ENCODE assay signal across 8 cellular contexts in the genomic region with DNA sequence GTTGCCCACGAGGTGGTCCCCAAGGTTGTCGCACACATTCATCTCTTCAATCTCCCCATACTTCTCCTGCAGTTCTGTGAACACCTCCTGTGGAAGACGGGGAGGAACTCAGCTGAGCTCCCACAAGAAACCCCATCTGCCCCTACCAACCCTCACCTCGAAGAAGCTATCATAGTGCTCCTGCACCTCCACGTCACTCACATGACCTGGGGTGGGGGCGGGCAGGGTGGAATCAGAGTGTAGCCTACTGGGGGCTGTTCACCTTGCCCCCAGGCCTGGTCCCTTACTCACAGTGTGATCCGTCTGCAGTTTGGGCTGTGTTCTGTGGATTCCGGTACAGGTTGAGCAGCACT. TPM values are rescaled to one million over a fixed set of nuclear protein-coding genes. Genes with fewer than 3 reads are reported as not detected.
DNase-seq lines count a peak whose midpoint lies in the region; ATAC-seq and TF ChIP-seq lines count a peak whose summit lies in the region.

No MANE protein-coding gene starts in this region.

- no peak for TF ChIP-seq RAD21 in HCT116 (IDR thresholded peaks at IDR 0.05; ENCODE audit: low read depth)

- no peak overlapping the region for H2AFZ ChIP-seq in HCT116 (ENCODE audit: low read depth, low read length, poor library complexity, severe bottlenecking)

- H3K9me3 ChIP-seq in HCT116 (ENCODE audit: control insufficient read depth in 1 of 2, insufficient read depth in 1 of 2, low read depth in 1 of 2, low read length in 2 of 2) (no peaks in the 10 kb centered on the region), iPS DF 6.9 (ENCODE audit: control insufficient read depth, insufficient read depth, low read length) (no peaks in the 10 kb centered on the region), spleen (no peaks in the 10 kb centered on the region)

- H3K4me3 Mint-ChIP-seq in activated CD8-positive, alpha-beta T cell treated with anti-CD3 and anti-CD28 coated beads, Interleukin-2, amount 10 ng/mL, durations not matched to agents 7 days and 5 days, result peak overlapping the region; percentile 93

- H3K4me1 ChIP-seq in HCT116 (ENCODE audit: control insufficient read depth in 1 of 2, insufficient read depth in 2 of 2, low read length in 2 of 2) (peaks cover 31 to 45% of the 10 kb centered on the region in 2 experiments), iPS DF 6.9 (ENCODE audit: control insufficient read depth, insufficient read depth, low read length) (peaks cover 2% of the 10 kb centered on the region; the same call in 1 of the 2 replicates), spleen (peaks cover 34 to 89% (median 77%) of the 10 kb centered on the region in 6 donors)

- H3K4me1 Mint-ChIP-seq in activated CD8-positive, alpha-beta T cell treated with anti-CD3 and anti-CD28 coated beads, Interleukin-2, amount 10 ng/mL, durations not matched to agents 7 days and 5 days (ENCODE audit: low read depth), result peaks cover 67% of the 10 kb centered on the region

- peak overlapping the region; percentile 99 for H3K4me2 ChIP-seq in HCT116 (ENCODE audit: low read length)

- POLR2A ChIA-PET in HCT116 (lab: Charles Lee), result interaction anchor here (1.3 to 1.7 kb wide), 2 partner anchors 13 to 17 kb away, joined by 3 to 4 read pairs; no protein-coding TSS in a partner anchor
- POLR2A ChIA-PET in activated CD8-positive, alpha-beta T cell treated with anti-CD3 and anti-CD28 coated beads, Interleukin-2, amount 10 ng/mL, durations not matched to agents 7 days and 5 days (lab: Charles Lee), result interaction anchor here (0.6 to 1.9 kb wide), 7 partner anchors 12 to 50 kb away, joined by 3 to 7 read pairs (median 5); a partner anchor contains a TSS

- TF ChIP-seq POLR2A in HCT116 (IDR thresholded peaks at IDR 0.05; ENCODE audit: borderline replicate concordance, extremely low read depth, insufficient read depth, insufficient read length) (no peak), spleen (IDR thresholded peaks at IDR 0.05) (no peak)

- no peak for ATAC-seq in HCT116
- no peak for ATAC-seq in activated CD8-positive, alpha-beta T cell treated with anti-CD3 and anti-CD28 coated beads, Interleukin-2, amount 10 ng/mL, durations not matched to agents 7 days and 5 days

- intact Hi-C loops in HCT116 (cut with micrococcal nuclease), result loop anchor here (1.0 kb wide), 1 partner anchor 187 kb away; no protein-coding TSS in a partner anchor
- intact Hi-C loops in spleen (cut with DNase I; ENCODE audit: low total_unique reads), result no loop called here

- no CpG with 5 or more reads among the region's 8 CpGs for WGBS in iPS DF 6.9 (ENCODE audit: insufficient coverage, insufficient read length)
- 45 to 59% (median 55%) methylated on average over 7 to 8 of the region's 8 CpGs for WGBS in spleen, 5 donors

- RAD21 ChIA-PET in HCT116 (lab: Charles Lee; ENCODE audit: low non-redundant PET in 1 of 2, low total read pairs in 2 of 2, uncharacterized antibody in 2 of 2, unreplicated experiment in 2 of 2), result interaction anchor here in 1 of 2 experiments (1.7 kb wide), 1 partner anchor 75 kb away, joined by 6 read pairs; no protein-coding TSS in a partner anchor

- H3K79me2 ChIP-seq in HCT116 (ENCODE audit: insufficient read depth, low read length), result peaks cover 18% of the 10 kb centered on the region

- H3K9ac ChIP-seq in HCT116 (ENCODE audit: low read length), result no peak overlapping the region

- H3K27ac Mint-ChIP-seq in activated CD8-positive, alpha-beta T cell treated with anti-CD3 and anti-CD28 coated beads, Interleukin-2, amount 10 ng/mL, durations not matched to agents 7 days and 5 days, result peak overlapping the region; percentile 99

- BruUV-seq in HCT116 (replicated peaks; lab: Mats Ljungman, UMichigan), result no TSS peak

- CTCF ChIA-PET in HCT116 (lab: Charles Lee), result interaction anchor here (2.2 kb wide), 1 partner anchor 76 kb away, joined by 6 read pairs; no protein-coding TSS in a partner anchor
- CTCF ChIA-PET in activated CD8-positive, alpha-beta T cell treated with anti-CD3 and anti-CD28 coated beads, Interleukin-2, amount 10 ng/mL, durations not matched to agents 7 days and 5 days (lab: Charles Lee), result interaction anchor here (0.8 to 1.9 kb wide), 10 partner anchors 13 to 75 kb away, joined by 3 to 8 read pairs (median 5); a partner anchor contains a TSS

- H3K4me3 ChIP-seq in HCT116 (replicated peaks in 1 of 2; ENCODE audit: low read depth in 1 of 2, low read length in 2 of 2) (peak overlapping the region; percentile 93 to 99), iPS DF 6.9 (ENCODE audit: low read length) (peak overlapping the region; percentile 35; the same call in 1 of the 2 replicates), spleen (peak overlapping the region; percentile 39 to 85 (median 76))

- H3K36me3 ChIP-seq in HCT116 (ENCODE audit: control insufficient read depth in 1 of 2, insufficient read depth in 2 of 2, low read length in 2 of 2) (no peaks in the 10 kb centered on the region; a peak in 1 of 4 replicates), iPS DF 6.9 (ENCODE audit: control insufficient read depth, insufficient read depth, low read length) (no peaks in the 10 kb centered on the region), spleen (peaks cover 0 to 16% (median 2%) of the 10 kb centered on the region in 6 donors)

- H3K9me2 ChIP-seq in HCT116 (ENCODE audit: insufficient read depth), result no peaks in the 10 kb centered on the region

- H3K36me3 Mint-ChIP-seq in activated CD8-positive, alpha-beta T cell treated with anti-CD3 and anti-CD28 coated beads, Interleukin-2, amount 10 ng/mL, durations not matched to agents 7 days and 5 days (ENCODE audit: low read depth), result peaks cover 18% of the 10 kb centered on the region

- no peaks in the 10 kb centered on the region for H3K9me3 Mint-ChIP-seq in activated CD8-positive, alpha-beta T cell treated with anti-CD3 and anti-CD28 coated beads, Interleukin-2, amount 10 ng/mL, durations not matched to agents 7 days and 5 days (ENCODE audit: insufficient read depth)

- H3K27me3 Mint-ChIP-seq in activated CD8-positive, alpha-beta T cell treated with anti-CD3 and anti-CD28 coated beads, Interleukin-2, amount 10 ng/mL, durations not matched to agents 7 days and 5 days (ENCODE audit: low read depth), result no peaks in the 10 kb centered on the region

- H3K27ac ChIP-seq in HCT116 (ENCODE audit: low read depth, low read length), result peak overlapping the region; percentile 78
- H3K27ac ChIP-seq in iPS DF 6.9 (ENCODE audit: low read length), result no peak overlapping the region
- peak overlapping the region; percentile 99 to 100 (median 100) for H3K27ac ChIP-seq in spleen

- no peaks in the 10 kb centered on the region for H4K20me1 ChIP-seq in HCT116 (ENCODE audit: insufficient read depth)

- TF ChIP-seq CTCF in HCT116 (IDR thresholded peaks at IDR 0.05 in 2 of 3, conservative IDR thresholded peaks at IDR 0.05 in 1 of 3; ENCODE audit: borderline replicate concordance in 1 of 3, insufficient read depth in 1 of 3, low read depth in 2 of 3, low read length in 2 of 3), result no peak
- no peak for TF ChIP-seq CTCF in spleen (IDR thresholded peaks at IDR 0.05 in 8 of 11, conservative IDR thresholded peaks at IDR 0.05 in 3 of 11)

- DNase-seq in HCT116 (ENCODE audit: low read depth, low spot score) (no peak), iPS DF 6.9 (ENCODE audit: low read depth, low spot score) (no peak), spleen (no peak), HuH-7.5 (ENCODE audit: low spot score) (no peak), NCI-H2227 (lab: John Stamatoyannopoulos, UW; ENCODE audit: unreplicated experiment) (no peak), NCI-H446 treated with DMSO at 0.1 percent for 48 hours (lab: John Stamatoyannopoulos, UW) (no peak), DMS114 treated with DMSO at 0.1 percent for 48 hours (lab: John Stamatoyannopoulos, UW; ENCODE audit: unreplicated experiment) (no peak)
- no peak for DNase-seq in activated CD8-positive, alpha-beta T cell treated with anti-CD3 and anti-CD28 coated beads, Interleukin-2, amount 10 ng/mL, durations not matched to agents 7 days and 5 days

- H3K27me3 ChIP-seq in HCT116 (ENCODE audit: insufficient read depth, low read length) (no peaks in the 10 kb centered on the region), iPS DF 6.9 (ENCODE audit: control insufficient read depth, insufficient read depth, low read length) (no peaks in the 10 kb centered on the region), spleen (replicated peaks in 1 of 7) (no peaks in the 10 kb centered on the region)

TF ChIP-seq in HCT116, 20 proteins besides CTCF, POLR2A, EP300 and RAD21 (continues in another document):
- TF ChIP-seq SRF (IDR thresholded peaks at IDR 0.05; ENCODE audit: low read depth), result no peak
- TF ChIP-seq ZNF274 (IDR thresholded peaks at IDR 0.05; ENCODE audit: low read depth, low read length), result no peak
- TF ChIP-seq POLR2AphosphoS5 (IDR thresholded peaks at IDR 0.05; ENCODE audit: low read depth, low read length), result no peak
- no peak for TF ChIP-seq ZFX (IDR thresholded peaks at IDR 0.05)

RNA-seq across cellular contexts. Expression of a gene that starts 0.9 kb away (rescaled TPM):
- total RNA-seq in HCT116 (2021; ENCODE audit: unreplicated experiment), result 15.6 TPM
- 23.1 and 23.5 TPM in 2 replicates for polyA plus RNA-seq in HCT116 (2012)
- total RNA-seq in activated CD8-positive, alpha-beta T cell treated with anti-CD3 and anti-CD28 coated beads, Interleukin-2, amount 10 ng/mL, durations not matched to agents 7 days and 5 days, result 10 to 100 TPM; 23.3 to 24.0 TPM
- total RNA-seq in spleen, result 10 to 100 TPM; 27.3 to 65.1 (median 29.7) TPM
- polyA plus RNA-seq in spleen, result 10 to 100 TPM; 27.2 to 96.5 (median 60.7) TPM

RNA-seq across cellular contexts. Expression of a gene that starts 1.1 kb away (rescaled TPM):
- total RNA-seq in HCT116 (2021; ENCODE audit: unreplicated experiment) (55.3 TPM), spleen (10 to 100 TPM; 37.5 to 55.7 (median 47.6) TPM)
- 45.3 and 59.7 TPM in 2 replicates for polyA plus RNA-seq in HCT116 (2012)
- 10 to 100 TPM; 44.1 to 48.2 TPM for total RNA-seq in activated CD8-positive, alpha-beta T cell treated with anti-CD3 and anti-CD28 coated beads, Interleukin-2, amount 10 ng/mL, durations not matched to agents 7 days and 5 days
- 10 to 100 TPM; 61.9 to 71.3 (median 62.1) TPM for polyA plus RNA-seq in spleen

RNA-seq across cellular contexts. Expression of a gene that starts 2.1 kb away (rescaled TPM):
- 8.3 TPM for total RNA-seq in HCT116 (2021; ENCODE audit: unreplicated experiment)
- 4.7 and 5.8 TPM in 2 replicates for polyA plus RNA-seq in HCT116 (2012)
- 10 to 100 TPM; 29.9 to 37.1 TPM for total RNA-seq in activated CD8-positive, alpha-beta T cell treated with anti-CD3 and anti-CD28 coated beads, Interleukin-2, amount 10 ng/mL, durations not matched to agents 7 days and 5 days
- 10 to 100 TPM; 16.5 to 64.7 (median 43.5) TPM for total RNA-seq in spleen
- 10 to 100 TPM; 30.1 to 62.9 (median 49.3) TPM for polyA plus RNA-seq in spleen

RNA-seq across cellular contexts. Expression of a gene that starts 4.1 kb away (rescaled TPM):
- total RNA-seq in HCT116 (2021; ENCODE audit: unreplicated experiment) (10.1 TPM), spleen (10 to 100 TPM in 5 of 7 donors, 1 to 10 TPM in 2; 7.0 to 19.5 (median 10.7) TPM)
- 17.7 and 18.5 TPM in 2 replicates for polyA plus RNA-seq in HCT116 (2012)
- 10 to 100 TPM; 10.5 to 12.4 TPM for total RNA-seq in activated CD8-positive, alpha-beta T cell treated with anti-CD3 and anti-CD28 coated beads, Interleukin-2, amount 10 ng/mL, durations not matched to agents 7 days and 5 days
- 10 to 100 TPM; 13.7 to 28.5 (median 18.5) TPM for polyA plus RNA-seq in spleen

RNA-seq across cellular contexts. Expression of a gene that starts 12.5 kb away (rescaled TPM):
- total RNA-seq in HCT116 (2021; ENCODE audit: unreplicated experiment) (0.93 TPM), spleen (1 to 10 TPM; 2.1 to 5.9 (median 4.3) TPM)
- polyA plus RNA-seq in HCT116 (2012), result 0.77 and 0.99 TPM in 2 replicates
- under 1 TPM in 1 of 2 experiments, not detected in 1; 0.65 TPM for total RNA-seq in activated CD8-positive, alpha-beta T cell treated with anti-CD3 and anti-CD28 coated beads, Interleukin-2, amount 10 ng/mL, durations not matched to agents 7 days and 5 days
- polyA plus RNA-seq in spleen, result 10 to 100 TPM in 1 of 3 donors, 1 to 10 TPM in 2; 2.9 to 11.0 (median 5.8) TPM

Comparison
In these comparisons a context has a peak if more than half of its experiments do, and no peak if none do; other contexts are left out.
1. H3K4me3 ChIP-seq: peak in every context shown above with its lines; median percentile 96 in HCT116; 76 in spleen; 35 in iPS DF 6.9.